ENCODE assay signal across 15 cellular contexts in genomic region chr5:139386039-139386438, GRCh38. TPM values are rescaled to one million over a fixed set of nuclear protein-coding genes. Genes with fewer than 3 reads are reported as not detected.
DNase-seq lines count a peak whose midpoint lies in the region; ATAC-seq and TF ChIP-seq lines count a peak whose summit lies in the region.
"Had no signal": no experiment of that assay in that cellular context is flagged by ENCODE, and none has a peak within 500 bp of the region (broad histone marks: within the 10 kb centered on the region; RNA-seq: fewer than 3 reads in every experiment).

No MANE protein-coding gene starts in this region.

- no peaks in the 10 kb centered on the region for H3K27me3 ChIP-seq in left ventricle myocardium inferior (ENCODE audit: low read depth)
- H3K27me3 ChIP-seq in PC-9 (ENCODE audit: insufficient read depth, low read depth), result no peaks in the 10 kb centered on the region
- H3K27me3 ChIP-seq: BE2C, left lung had no signal

- no peaks in the 10 kb centered on the region for H3K9me2 ChIP-seq in PC-9 (ENCODE audit: insufficient read depth)

- peak overlapping the region; percentile 55 for H3K4me2 ChIP-seq in PC-9

- no peak for ATAC-seq in left cardiac atrium
- peak; percentile 62 for ATAC-seq in esophagus mucosa
- ATAC-seq in GM21723 (IDR thresholded peaks at IDR 0.05; ENCODE audit: unreplicated experiment), result no peak
- ATAC-seq: SK-N-SH treated with all-trans-retinoic acid at 6 μM for 48 hours had no signal

- H3K9me3 ChIP-seq in left ventricle myocardium inferior (replicated peaks) (no peaks in the 10 kb centered on the region), PC-9 (ENCODE audit: insufficient read depth, low read depth) (no peaks in the 10 kb centered on the region)
- H3K9me3 ChIP-seq: BE2C, left lung had no signal

- intact Hi-C loops in left ventricle myocardium inferior (cut with micrococcal nuclease), result no loop called here
- intact Hi-C loops in left cardiac atrium (cut with DNase I), result no loop called here
- intact Hi-C loops in PC-9 (cut with micrococcal nuclease; ENCODE audit: unreplicated experiment), result no loop called here

- POLR2A ChIA-PET in PC-9 (lab: Charles Lee; ENCODE audit: unreplicated experiment), result no interaction called here

- H3K79me2 ChIP-seq in PC-9 (ENCODE audit: low read depth), result no peaks in the 10 kb centered on the region

- H3F3A ChIP-seq in PC-9 (ENCODE audit: insufficient read depth, low read depth), result peaks cover 39% of the 10 kb centered on the region

- peak overlapping the region; percentile 80 for H3K27ac ChIP-seq in left ventricle myocardium inferior (replicated peaks)
- H3K27ac ChIP-seq in PC-9, result no peak overlapping the region

- no peaks in the 10 kb centered on the region for H4K20me1 ChIP-seq in PC-9 (ENCODE audit: insufficient read depth)

- H3K4me3 ChIP-seq in left ventricle myocardium inferior, result no peak overlapping the region
- H3K4me3 ChIP-seq in PC-9, result no peak overlapping the region

- CTCF ChIA-PET in PC-9 (lab: Charles Lee), result interaction anchor here (0.7 kb wide), 1 partner anchor 378 kb away, joined by 3 read pairs; no protein-coding TSS in a partner anchor

- TF ChIP-seq CTCF in left ventricle myocardium inferior (IDR thresholded peaks at IDR 0.05; ENCODE audit: borderline replicate concordance) (no peak), PC-9 (conservative IDR thresholded peaks at IDR 0.05) (no peak)

- H3K4me1 ChIP-seq in left ventricle myocardium inferior, result peaks cover 46% of the 10 kb centered on the region
- peaks cover 62% of the 10 kb centered on the region for H3K4me1 ChIP-seq in PC-9 (replicated peaks; ENCODE audit: insufficient read depth)

- DNase-seq in left ventricle myocardium inferior (no peak), left cardiac atrium (no peak), PC-9 (no peak), amniotic stem cell (lab: John Stamatoyannopoulos, UW) (no peak), NCI-H748 treated with DMSO at 0.1 percent for 48 hours (lab: John Stamatoyannopoulos, UW) (no peak), SW480 (ENCODE audit: low spot score) (no peak)
- DNase-seq: activated CD8-positive, alpha-beta memory T cell treated with anti-CD3 and anti-CD28 coated beads for 24 hours; amygdala; BE2C; left lung; NCI-H1092 treated with DMSO at 0.1 percent for 48 hours had no signal

- BruUV-seq in PC-9 (replicated peaks; lab: Mats Ljungman, UMichigan), result no TSS peak

- no peak overlapping the region for H2AFZ ChIP-seq in PC-9

- no peaks in the 10 kb centered on the region for H3K36me3 ChIP-seq in left ventricle myocardium inferior
- H3K36me3 ChIP-seq in PC-9 (ENCODE audit: low read depth), result no peaks in the 10 kb centered on the region
- H3K36me3 ChIP-seq: BE2C, left lung had no signal

RNA-seq across cellular contexts. Expression of gene SLC23A1, which starts 2.9 kb away (rescaled TPM):
- total RNA-seq in left ventricle myocardium inferior (not detected), left cardiac atrium (not detected), PC-9 (2021) (1.9 TPM in 2 replicates), esophagus mucosa (0.28 TPM)
- total RNA-seq: dermis microvascular lymphatic vessel endothelial cell had no signal

RNA-seq across cellular contexts. Expression of gene MZB1, which starts 3.7 kb away (rescaled TPM):
- total RNA-seq in left ventricle myocardium inferior (0.58 TPM), left cardiac atrium (1 to 10 TPM in 1 of 2 donors, under 1 TPM in 1; 0.55 to 1.2 TPM), PC-9 (2021) (0.50 and 0.52 TPM in 2 replicates), esophagus mucosa (3.3 TPM)
- total RNA-seq: dermis microvascular lymphatic vessel endothelial cell had no signal

RNA-seq across cellular contexts. Expression of gene PROB1, which starts 8.9 kb away (rescaled TPM):
- total RNA-seq in left ventricle myocardium inferior (46.3 TPM), left cardiac atrium (10 to 100 TPM; 21.7 to 27.9 TPM), PC-9 (2021) (2.6 and 2.9 TPM in 2 replicates), esophagus mucosa (1.9 TPM)

RNA-seq across cellular contexts. Expression of gene SPATA24, which starts 17.9 kb away (rescaled TPM):
- total RNA-seq in left ventricle myocardium inferior, result 15.7 TPM
- total RNA-seq in left cardiac atrium, result 1 to 10 TPM; 8.8 to 9.0 TPM
- total RNA-seq in PC-9 (2021), result 6.5 and 9.6 TPM in 2 replicates
- total RNA-seq in esophagus mucosa, result 3.7 TPM

RNA-seq across cellular contexts. Expression of gene PAIP2, which starts 44.4 kb away (rescaled TPM):
- total RNA-seq in left ventricle myocardium inferior, result 148 TPM
- 100 to 1,000 TPM; 108 to 123 TPM for total RNA-seq in left cardiac atrium
- 79.4 and 90.5 TPM in 2 replicates for total RNA-seq in PC-9 (2021)
- 38.1 TPM for total RNA-seq in esophagus mucosa
